Comparison of ENCODE assay signal across 10 cellular contexts in the genomic region with DNA sequence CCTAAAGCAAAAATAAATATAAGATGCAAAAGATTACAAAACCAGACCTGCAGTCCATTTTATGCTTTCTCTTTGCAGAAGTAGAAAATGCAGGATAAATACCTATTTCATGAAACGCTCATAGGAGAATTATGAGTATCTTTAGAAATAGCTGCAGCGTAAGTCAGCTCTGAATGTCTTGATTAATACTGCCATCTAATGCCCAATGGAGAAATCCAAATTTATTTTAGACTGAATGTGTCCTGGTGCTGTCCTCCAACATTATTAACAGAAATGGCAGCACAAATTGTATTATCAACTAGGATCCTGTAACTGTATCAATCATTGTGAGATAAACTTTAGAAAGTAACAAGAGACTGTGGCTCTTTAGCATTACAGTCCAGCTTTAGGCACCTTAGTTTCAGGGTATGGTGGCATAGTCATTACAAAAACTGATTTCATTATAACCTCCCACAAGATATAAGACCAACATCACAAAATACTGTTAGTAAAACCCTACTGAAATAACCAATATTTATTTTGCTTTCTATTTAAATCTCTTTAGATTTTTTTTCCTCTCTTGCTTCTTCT.
DNase-seq lines count a peak whose midpoint lies in the region; ATAC-seq and TF ChIP-seq lines count a peak whose summit lies in the region.
"Had no signal": no experiment of that assay in that cellular context is flagged by ENCODE, and none has a peak within 500 bp of the region (broad histone marks: within the 10 kb centered on the region; RNA-seq: fewer than 3 reads in every experiment).

No MANE protein-coding gene starts in this region.

- no peak for ATAC-seq in GM21367 (IDR thresholded peaks at IDR 0.05; ENCODE audit: unreplicated experiment)

- intact Hi-C loops in tibial artery (cut with DNase I; ENCODE audit: low total_unique reads): loop anchor here (10.0 kb wide), 1 partner anchor 51 kb away; no protein-coding TSS in a partner anchor

- DNase-seq in SIG-M5 treated with dmso at 0.1 percent for 504 hours (lab: John Stamatoyannopoulos, UW; ENCODE audit: unreplicated experiment) (peak; percentile 10), SIG-M5 (lab: John Stamatoyannopoulos, UW) (no peak), RKO (ENCODE audit: low spot score) (peak; percentile 65), fibroblast of pulmonary artery (ENCODE audit: low read depth) (peak; percentile 46), tibial artery (no peak), retina (no peak), foreskin melanocyte (no peak)
- DNase-seq: CD4-positive, CD25-positive, alpha-beta regulatory T cell; NCI-H524 treated with DMSO at 0.1 percent for 48 hours had no signal

- H3K27ac ChIP-seq in tibial artery: no peak overlapping the region

- H3K36me3 ChIP-seq in tibial artery: no peaks in the 10 kb centered on the region

- H3K9me3 ChIP-seq in tibial artery: no peaks in the 10 kb centered on the region

- peaks cover 0 to 11% of the 10 kb centered on the region in 2 donors for H3K27me3 ChIP-seq in tibial artery

- H3K4me3 ChIP-seq in fibroblast of pulmonary artery (replicated peaks; ENCODE audit: low read depth, low read length) (no peak overlapping the region), tibial artery (no peak overlapping the region)

- no peaks in the 10 kb centered on the region for H3K4me1 ChIP-seq in tibial artery

- TF ChIP-seq CTCF in fibroblast of pulmonary artery (IDR thresholded peaks at IDR 0.05; ENCODE audit: low read length, missing control alignments) (peak; percentile 21), tibial artery (IDR thresholded peaks at IDR 0.05) (peak; percentile 34 to 40)

Comparison
In these comparisons a context has a peak if more than half of its experiments do, and no peak if none do; other contexts are left out.
1. DNase-seq: peak in SIG-M5 treated with dmso at 0.1 percent for 504 hours (single experiment), RKO (single experiment) and fibroblast of pulmonary artery (single experiment); none in SIG-M5 (single experiment), tibial artery (0 of 2), retina (single experiment) and foreskin melanocyte (single experiment).